Comparison of ENCODE assay signal across 31 cellular contexts in genomic region chr14:76067536-76067935, GRCh38.
"Had no signal": no experiment of that assay in that cellular context is flagged by ENCODE, and none has a peak within 500 bp of the region (broad histone marks: within the 10 kb centered on the region; RNA-seq: fewer than 3 reads in every experiment).

No MANE protein-coding gene starts in this region.

- H3K9me3 ChIP-seq: neutrophil, pancreas, prostate gland, testis, thyroid gland, transverse colon, upper lobe of left lung, vagina had no signal

- H3K27me3 ChIP-seq: left lung, neural progenitor cell, neutrophil, pancreas, stomach, testis, thyroid gland, transverse colon, upper lobe of left lung, vagina had no signal

- H3K4me1 ChIP-seq: left lung, lower lobe of right lung, neural progenitor cell, pancreas, prostate gland, stomach, testis, thyroid gland, transverse colon, upper lobe of left lung, vagina had no signal

- H3K27ac ChIP-seq: left lung, lower lobe of right lung, neural progenitor cell, neutrophil, pancreas, prostate gland, stomach, testis, thyroid gland, transverse colon, upper lobe of left lung, vagina had no signal

- H2AFZ ChIP-seq: neural progenitor cell had no signal

- H3K4me3 ChIP-seq: left lung, lower lobe of right lung, neural progenitor cell, pancreas, prostate gland, stomach, testis, thyroid gland, transverse colon, upper lobe of left lung, vagina had no signal

- H3K9ac ChIP-seq: neural progenitor cell had no signal

- ATAC-seq: left colon; left lung; lower lobe of right lung; natural killer cell; pancreas; right cardiac atrium; sciatic nerve; stimulated activated naive B cell treated with anti-CD40 and anti-IgM and Interleukin-4, amounts not matched to agents 10 μg/mL and 1 μg/mL and 100 μg/mL, for 72 hours; stimulated activated naive CD8-positive, alpha-beta T cell treated with anti-CD3 and anti-CD28 coated beads, Interleukin-15, Interleukin-2, amounts not matched to agents 100 U/mL and 50 U/mL, for 24 hours had no signal

- H3K36me3 ChIP-seq: neutrophil, pancreas, prostate gland, vagina had no signal

- DNase-seq: hypothalamus; immature natural killer cell; kidney; left colon; left lung; lower lobe of right lung; mammary epithelial cell; mesendoderm; naive B cell; natural killer cell; nephron progenitor cell; occipital lobe; pancreas; posterior cingulate gyrus; retina; right cardiac atrium; small intestine; stimulated activated CD4-positive, alpha-beta T cell treated with anti-CD3 and anti-CD28 coated beads, Interleukin-1b, Interleukin-23, amount 100 ng/mL, for 48 hours; stimulated activated CD4-positive, alpha-beta T cell treated with anti-CD3 and anti-CD28 coated beads, Interleukin-2, amount 100 ng/mL, for 48 hours; stimulated activated naive B cell treated with anti-CD40 and anti-IgM and Interleukin-4, amounts not matched to agents 10 μg/mL and 1 μg/mL and 100 μg/mL, for 72 hours; stimulated activated naive CD8-positive, alpha-beta T cell treated with anti-CD3 and anti-CD28 coated beads, Interleukin-15, Interleukin-2, amounts not matched to agents 100 U/mL and 50 U/mL, for 24 hours; stomach; testis; thyroid gland; transverse colon; upper lobe of left lung had no signal

- H3K4me2 ChIP-seq: neural progenitor cell had no signal
